11 cellular contexts compared by ENCODE assay signal in genomic region chr21:42924433-42924751, GRCh38. TPM values are rescaled to one million over a fixed set of nuclear protein-coding genes. Genes with fewer than 3 reads are reported as not detected.
A peak's percentile ranks its signal among the peaks of the same experiment; 100 is the strongest.
DNase-seq lines count a peak whose midpoint lies in the region; ATAC-seq, FAIRE-seq and TF ChIP-seq lines count a peak whose summit lies in the region.
"Had no signal": no experiment of that assay in that cellular context is flagged by ENCODE, and none has a peak within 500 bp of the region (broad histone marks: within the 10 kb centered on the region; RNA-seq: fewer than 3 reads in every experiment).

No MANE protein-coding gene starts in this region.

- peak overlapping the region; percentile 12 for H3K4me3 Mint-ChIP-seq in neural progenitor cell

- POLR2A ChIA-PET in K562 (lab: Yijun Ruan, JAX) = no interaction called here

- H3K4me2 ChIP-seq in DOHH2 (ENCODE audit: low read length) (peak overlapping the region; percentile 78), K562 (ENCODE audit: insufficient read depth, low read length) (peak overlapping the region; percentile 44), neural progenitor cell (peak overlapping the region; percentile 15)

- H3K9me1 ChIP-seq in K562 (ENCODE audit: control insufficient read depth, insufficient read depth, low read length) = no peaks in the 10 kb centered on the region

- peak overlapping the region; percentile 88 for H3K27ac Mint-ChIP-seq in neural progenitor cell

- TF ChIP-seq RAD21 in K562 (CRISPR knock-in tag; conservative IDR thresholded peaks at IDR 0.05 in 1 of 2, IDR thresholded peaks at IDR 0.05 in 1 of 2) = no peak

- H3K9me3 Mint-ChIP-seq in neural progenitor cell = no peaks in the 10 kb centered on the region

- H3K4me1 Mint-ChIP-seq in neural progenitor cell = peaks cover 14% of the 10 kb centered on the region

- ATAC-seq in K562 (no peak), HG03039 (IDR thresholded peaks at IDR 0.05; ENCODE audit: unreplicated experiment) (no peak), GM21390 (IDR thresholded peaks at IDR 0.05; ENCODE audit: unreplicated experiment) (no peak)

- H4K20me1 ChIP-seq in DOHH2 (ENCODE audit: control insufficient read depth, insufficient read depth, low read depth, low read length) (no peaks in the 10 kb centered on the region), K562 (replicated peaks; ENCODE audit: control insufficient read depth, insufficient read depth, low read length) (no peaks in the 10 kb centered on the region), neural progenitor cell (ENCODE audit: low read depth) (no peaks in the 10 kb centered on the region)

- no peak for FAIRE-seq in K562 (lab: Jason Lieb, UNC)
- FAIRE-seq: urothelium cell line had no signal

- H3K36me3 ChIP-seq in DOHH2 (ENCODE audit: control insufficient read depth, low read length) (no peaks in the 10 kb centered on the region), K562 (ENCODE audit: control insufficient read depth, insufficient read depth, low read length) (no peaks in the 10 kb centered on the region), neural progenitor cell (no peaks in the 10 kb centered on the region)
- H3K36me3 ChIP-seq: neutrophil had no signal

- H2AFZ ChIP-seq in K562 (ENCODE audit: low read depth, low read length) (peak overlapping the region; percentile 96), neural progenitor cell (replicated peaks) (no peak overlapping the region)

- intact Hi-C loops in K562 (cut with micrococcal nuclease) = loop anchor here (2.0 to 5.0 kb wide), 3 partner anchors 47 to 723 kb away; partner anchors contain the start of genes PKNOX1 and WDR4

- WGBS in K562 (ENCODE audit: insufficient coverage, low coverage, missing lambda C conversion rate) = 64% methylated on average over 6 of the region's 6 CpGs

- H3K4me1 ChIP-seq in DOHH2 (ENCODE audit: control insufficient read depth, low read length) (peaks cover 16% of the 10 kb centered on the region), K562 (replicated peaks in 1 of 2; ENCODE audit: control insufficient read depth in 2 of 2, insufficient read depth in 2 of 2, low read length in 2 of 2) (peaks cover 33 to 36% of the 10 kb centered on the region in 2 experiments), neural progenitor cell (peaks cover 6% of the 10 kb centered on the region)

- no peaks in the 10 kb centered on the region for H3K9me2 ChIP-seq in DOHH2 (replicated peaks; ENCODE audit: control insufficient read depth, low read length)

- H3F3A ChIP-seq in DOHH2 (ENCODE audit: control insufficient read depth, insufficient read depth) = no peaks in the 10 kb centered on the region
- peaks cover 17% of the 10 kb centered on the region for H3F3A ChIP-seq in neural progenitor cell (ENCODE audit: low read depth)

- TF ChIP-seq CTCF in DOHH2 (IDR thresholded peaks at IDR 0.05; ENCODE audit: low read depth, low read length, poor library complexity, severe bottlenecking) (no peak), NB4 (IDR thresholded peaks at IDR 0.05; ENCODE audit: low read depth, low read length) (no peak), K562 (IDR thresholded peaks at IDR 0.05 in 2 of 3, conservative IDR thresholded peaks at IDR 0.05 in 1 of 3; ENCODE audit: insufficient read depth in 2 of 3, low read depth in 1 of 3, low read length in 3 of 3) (no peak), neural progenitor cell (IDR thresholded peaks at IDR 0.05) (no peak), GM10266 (IDR thresholded peaks at IDR 0.05; ENCODE audit: control insufficient read depth, insufficient read depth, low read depth, missing control alignments) (no peak)

- BruUV-seq in K562 (replicated peaks; lab: Mats Ljungman, UMichigan) = TSS peak; percentile 91

- H3K9me3 ChIP-seq in DOHH2 (ENCODE audit: control insufficient read depth, insufficient read depth, low read length) (no peaks in the 10 kb centered on the region), K562 (replicated peaks; ENCODE audit: control insufficient read depth, insufficient read depth, low read depth, low read length) (no peaks in the 10 kb centered on the region), neural progenitor cell (ENCODE audit: low read depth) (no peaks in the 10 kb centered on the region)
- H3K9me3 ChIP-seq: neutrophil had no signal

- no peak for TF ChIP-seq EP300 in K562 (IDR thresholded peaks at IDR 0.05; ENCODE audit: low read length)

- CTCF ChIA-PET in K562 (lab: Yijun Ruan, JAX; ENCODE audit: low intra/inter-chr PET ratio) = interaction anchor here (0.6 kb wide), 1 partner anchor 339 kb away, joined by 4 read pairs; no protein-coding TSS in a partner anchor

- H3K4me3 ChIP-seq in DOHH2 (ENCODE audit: low read length) = peak overlapping the region; percentile 63
- H3K4me3 ChIP-seq in NB4 (ENCODE audit: low read depth, low read length) = peak overlapping the region; percentile 32
- H3K4me3 ChIP-seq in K562 = no peak overlapping the region
- no peak overlapping the region for H3K4me3 ChIP-seq in neural progenitor cell

- H3K27ac ChIP-seq in DOHH2 (ENCODE audit: low read depth, low read length) (peak overlapping the region; percentile 41), K562 (ENCODE audit: extremely low read depth, low read depth, low read length) (peak overlapping the region; percentile 79), neural progenitor cell (peak overlapping the region; percentile 55)
- H3K27ac ChIP-seq: neutrophil had no signal

- no peaks in the 10 kb centered on the region for H3K27me3 ChIP-seq in DOHH2 (ENCODE audit: control insufficient read depth, low read length)
- H3K27me3 ChIP-seq in K562 (ENCODE audit: control insufficient read depth in 2 of 2, insufficient read depth in 2 of 2, low read length in 2 of 2) = no peaks in the 10 kb centered on the region
- H3K27me3 ChIP-seq in neural progenitor cell = no peaks in the 10 kb centered on the region
- H3K27me3 ChIP-seq: dorsolateral prefrontal cortex, neutrophil had no signal

- peaks cover 4% of the 10 kb centered on the region for H3K36me3 Mint-ChIP-seq in neural progenitor cell

- DNase-seq in NB4 (ENCODE audit: low read depth) = no peak
- DNase-seq in K562 (ENCODE audit: extremely low read depth in 1 of 4, low spot score in 3 of 4) = no peak
- DNase-seq in neural progenitor cell (ENCODE audit: low spot score) = no peak
- DNase-seq in amniotic stem cell (lab: John Stamatoyannopoulos, UW) = no peak
- DNase-seq in GM10266 (ENCODE audit: extremely low spot score) = no peak

- in situ Hi-C loops in K562 (cut with MboI) = loop anchor here (25.0 kb wide), 1 partner anchor 188 kb away; the partner anchor contains the start of gene U2AF1

- no peak for TF ChIP-seq POLR2A in NB4 (IDR thresholded peaks at IDR 0.05; ENCODE audit: extremely low read depth, insufficient read length)
- TF ChIP-seq POLR2A in K562 (conservative IDR thresholded peaks at IDR 0.05) = no peak

- peak overlapping the region; percentile 58 to 74; a peak in 3 of 4 replicates for H3K9ac ChIP-seq in K562 (ENCODE audit: insufficient read depth in 1 of 2, low read depth in 2 of 2, low read length in 2 of 2)
- no peak overlapping the region for H3K9ac ChIP-seq in neural progenitor cell

- H3K79me2 ChIP-seq in DOHH2 (ENCODE audit: control insufficient read depth, low read length) = no peaks in the 10 kb centered on the region
- no peaks in the 10 kb centered on the region for H3K79me2 ChIP-seq in K562 (ENCODE audit: control insufficient read depth, insufficient read depth, low read length)
- H3K79me2 ChIP-seq in neural progenitor cell (ENCODE audit: low read depth) = no peaks in the 10 kb centered on the region

- H3K27me3 Mint-ChIP-seq in neural progenitor cell (ENCODE audit: insufficient read depth, low read depth) = peaks cover 3% of the 10 kb centered on the region

RNA-seq across cellular contexts. Expression of gene ERVH48-1, which starts 1.0 kb away (rescaled TPM):
- 0.23 and 0.28 TPM in 2 replicates for total RNA-seq in K562 (2011; cell fraction: chromatin; rRNA removed; ENCODE audit: low replicate concordance)
- total RNA-seq in K562 (2011; cell fraction: nucleolus; rRNA removed) = 0.13 TPM in 1 of 2 replicates, not detected in the other
- 0.51 and 0.53 TPM in 2 replicates for total RNA-seq in K562 (2011; cell fraction: nucleoplasm; rRNA removed)
- 0.09 TPM in 1 of 2 replicates, not detected in the other for total RNA-seq in K562 (2014; rRNA removed)
- 0.06 TPM in 1 of 2 replicates, not detected in the other for total RNA-seq in K562 (2014; rRNA removed; fragmentation: Illumina TruSeq; extraction: Trizol)
- 0.08 TPM in 1 of 2 replicates, not detected in the other for total RNA-seq in K562 (2015; rRNA removed; fragmentation: Illumina TruSeq; extraction: Trizol)
- total RNA-seq in K562 (2021) = 0.09 TPM in 1 of 2 replicates, not detected in the other
- polyA plus RNA-seq in K562 (2011; rRNA removed) = 0.22 and 0.49 TPM in 2 replicates
- 0.25 and 0.32 TPM in 2 replicates for polyA plus RNA-seq in K562 (2011; cell fraction: cytosol; rRNA removed)
- polyA plus RNA-seq in K562 (2011; cell fraction: nucleus; rRNA removed) = 0.13 and 0.27 TPM in 2 replicates
- 0.28 and 0.31 TPM in 2 replicates for polyA plus RNA-seq in K562 (2012)
- 0.07 and 0.16 TPM in 2 replicates for polyA plus RNA-seq in K562 (2014; fragmentation: Illumina TruSeq; extraction: Trizol)
- under 1 TPM; 0.08 to 0.15 TPM for polyA plus RNA-seq in K562 (2014; fragmentation: Nextera tagmentation; extraction: Ambion mirVana)
- 0.11 and 0.20 TPM in 2 replicates for polyA plus RNA-seq in K562 (2014; rRNA removed)
- 0.06 and 0.07 TPM in 2 replicates for polyA minus RNA-seq in K562 (2011; rRNA and poly(A)+ RNA removed)
- polyA minus RNA-seq in K562 (2011; cell fraction: cytosol; rRNA and poly(A)+ RNA removed) = not detected in 2 replicates
- polyA minus RNA-seq in K562 (2011; cell fraction: nucleus; rRNA and poly(A)+ RNA removed) = not detected in 2 replicates
- 0.19 TPM in 1 of 2 replicates, not detected in the other for total RNA-seq in neural progenitor cell (ENCODE audit: low replicate concordance)
- total RNA-seq: dorsolateral prefrontal cortex had no signal

RNA-seq across cellular contexts. Expression of gene NDUFV3, which starts 31.3 kb away (rescaled TPM):
- total RNA-seq in K562 (2011; cell fraction: chromatin; rRNA removed; ENCODE audit: low replicate concordance) = 82.4 and 114 TPM in 2 replicates
- 48.2 and 54.4 TPM in 2 replicates for total RNA-seq in K562 (2011; cell fraction: nucleolus; rRNA removed)
- 61.2 and 67.6 TPM in 2 replicates for total RNA-seq in K562 (2011; cell fraction: nucleoplasm; rRNA removed)
- total RNA-seq in K562 (2014; rRNA removed) (87.8 and 89.7 TPM in 2 replicates), K562 (2014; rRNA removed; fragmentation: Illumina TruSeq; extraction: Trizol) (74.3 and 81.5 TPM in 2 replicates), K562 (2015; rRNA removed; fragmentation: Illumina TruSeq; extraction: Trizol) (79.7 and 80.6 TPM in 2 replicates), K562 (2021) (65.7 and 68.3 TPM in 2 replicates), neural progenitor cell (ENCODE audit: low replicate concordance) (16.7 and 24.4 TPM in 2 replicates)
- polyA plus RNA-seq in K562 (2011; rRNA removed) (37.2 and 41.9 TPM in 2 replicates), K562 (2014; fragmentation: Illumina TruSeq; extraction: Trizol) (63.0 and 77.9 TPM in 2 replicates), K562 (2014; fragmentation: Nextera tagmentation; extraction: Ambion mirVana) (10 to 100 TPM; 19.1 to 23.6 TPM), K562 (2014; rRNA removed) (67.2 and 80.0 TPM in 2 replicates)
- 43.0 and 44.1 TPM in 2 replicates for polyA plus RNA-seq in K562 (2011; cell fraction: cytosol; rRNA removed)
- 40.0 and 49.0 TPM in 2 replicates for polyA plus RNA-seq in K562 (2011; cell fraction: nucleus; rRNA removed)
- 58.0 and 60.8 TPM in 2 replicates for polyA plus RNA-seq in K562 (2012)
- polyA minus RNA-seq in K562 (2011; rRNA and poly(A)+ RNA removed) = 39.0 and 44.5 TPM in 2 replicates
- 35.1 and 42.7 TPM in 2 replicates for polyA minus RNA-seq in K562 (2011; cell fraction: cytosol; rRNA and poly(A)+ RNA removed)
- polyA minus RNA-seq in K562 (2011; cell fraction: nucleus; rRNA and poly(A)+ RNA removed) = 11.7 and 20.2 TPM in 2 replicates

RNA-seq across cellular contexts. Expression of gene WDR4, which starts 45.1 kb away (rescaled TPM):
- 107 and 254 TPM in 2 replicates for total RNA-seq in K562 (2011; cell fraction: chromatin; rRNA removed; ENCODE audit: low replicate concordance)
- total RNA-seq in K562 (2011; cell fraction: nucleolus; rRNA removed) = 147 and 151 TPM in 2 replicates
- total RNA-seq in K562 (2011; cell fraction: nucleoplasm; rRNA removed) = 105 and 112 TPM in 2 replicates
- total RNA-seq in K562 (2014; rRNA removed) (30.2 and 41.6 TPM in 2 replicates), K562 (2014; rRNA removed; fragmentation: Illumina TruSeq; extraction: Trizol) (21.4 and 29.7 TPM in 2 replicates), K562 (2015; rRNA removed; fragmentation: Illumina TruSeq; extraction: Trizol) (43.4 and 44.3 TPM in 2 replicates), K562 (2021) (95.3 and 95.4 TPM in 2 replicates), neural progenitor cell (ENCODE audit: low replicate concordance) (5.7 and 14.6 TPM in 2 replicates)
- polyA plus RNA-seq in K562 (2011; rRNA removed) (32.1 and 32.8 TPM in 2 replicates), K562 (2014; fragmentation: Illumina TruSeq; extraction: Trizol) (48.1 and 59.6 TPM in 2 replicates), K562 (2014; fragmentation: Nextera tagmentation; extraction: Ambion mirVana) (10 to 100 TPM in 1 of 2 experiments, 1 to 10 TPM in 1; 5.4 to 26.3 TPM), K562 (2014; rRNA removed) (76.3 and 90.2 TPM in 2 replicates)
- 48.9 and 72.1 TPM in 2 replicates for polyA plus RNA-seq in K562 (2011; cell fraction: cytosol; rRNA removed)
- 84.3 and 132 TPM in 2 replicates for polyA plus RNA-seq in K562 (2011; cell fraction: nucleus; rRNA removed)
- 36.0 and 81.8 TPM in 2 replicates for polyA plus RNA-seq in K562 (2012)
- 22.9 and 34.7 TPM in 2 replicates for polyA minus RNA-seq in K562 (2011; rRNA and poly(A)+ RNA removed)
- polyA minus RNA-seq in K562 (2011; cell fraction: cytosol; rRNA and poly(A)+ RNA removed) = 29.9 and 35.5 TPM in 2 replicates
- polyA minus RNA-seq in K562 (2011; cell fraction: nucleus; rRNA and poly(A)+ RNA removed) = 51.3 and 54.0 TPM in 2 replicates

RNA-seq across cellular contexts. Expression of gene PKNOX1, which starts 50.0 kb away (rescaled TPM):
- total RNA-seq in K562 (2011; cell fraction: chromatin; rRNA removed; ENCODE audit: low replicate concordance) = 77.9 and 112 TPM in 2 replicates
- total RNA-seq in K562 (2011; cell fraction: nucleolus; rRNA removed) = 19.3 and 19.8 TPM in 2 replicates
- total RNA-seq in K562 (2011; cell fraction: nucleoplasm; rRNA removed) = 31.2 and 36.2 TPM in 2 replicates
- 9.6 and 13.2 TPM in 2 replicates for total RNA-seq in K562 (2014; rRNA removed)
- total RNA-seq in K562 (2014; rRNA removed; fragmentation: Illumina TruSeq; extraction: Trizol) = 12.2 and 14.5 TPM in 2 replicates
- total RNA-seq in K562 (2015; rRNA removed; fragmentation: Illumina TruSeq; extraction: Trizol) = 7.1 and 10.0 TPM in 2 replicates
- total RNA-seq in K562 (2021) = 11.7 and 14.9 TPM in 2 replicates
- polyA plus RNA-seq in K562 (2011; rRNA removed) = 21.8 and 25.9 TPM in 2 replicates
- 26.2 and 27.5 TPM in 2 replicates for polyA plus RNA-seq in K562 (2011; cell fraction: cytosol; rRNA removed)
- polyA plus RNA-seq in K562 (2011; cell fraction: nucleus; rRNA removed) = 27.5 and 40.6 TPM in 2 replicates
- 14.5 and 18.7 TPM in 2 replicates for polyA plus RNA-seq in K562 (2012)
- 10.4 and 16.0 TPM in 2 replicates for polyA plus RNA-seq in K562 (2014; fragmentation: Illumina TruSeq; extraction: Trizol)
- polyA plus RNA-seq in K562 (2014; fragmentation: Nextera tagmentation; extraction: Ambion mirVana) = 10 to 100 TPM in 1 of 2 experiments, 1 to 10 TPM in 1; 8.8 to 13.2 TPM
- polyA plus RNA-seq in K562 (2014; rRNA removed) = 12.7 and 15.4 TPM in 2 replicates
- 35.3 and 58.4 TPM in 2 replicates for polyA minus RNA-seq in K562 (2011; rRNA and poly(A)+ RNA removed)
- 6.0 and 16.1 TPM in 2 replicates for polyA minus RNA-seq in K562 (2011; cell fraction: cytosol; rRNA and poly(A)+ RNA removed)
- 13.2 and 35.0 TPM in 2 replicates for polyA minus RNA-seq in K562 (2011; cell fraction: nucleus; rRNA and poly(A)+ RNA removed)
- total RNA-seq in neural progenitor cell (ENCODE audit: low replicate concordance) = 10.3 and 11.0 TPM in 2 replicates

Comparison
In these comparisons a context has a peak if more than half of its experiments do, and no peak if none do; other contexts are left out.
1. H3K4me2 ChIP-seq: peak in every context shown above with its lines; median percentile 78 in DOHH2; 44 in K562; 15 in neural progenitor cell.
2. H3K4me3 ChIP-seq: peak in DOHH2 (single experiment) and NB4 (single experiment); none in K562 (single experiment) and neural progenitor cell (single experiment).
3. Peak in every context shown above with its lines, with median percentiles within 50 percentile points of each other: H3K27ac ChIP-seq.